1 cellular context compared by ENCODE assay signal in the genomic region with DNA sequence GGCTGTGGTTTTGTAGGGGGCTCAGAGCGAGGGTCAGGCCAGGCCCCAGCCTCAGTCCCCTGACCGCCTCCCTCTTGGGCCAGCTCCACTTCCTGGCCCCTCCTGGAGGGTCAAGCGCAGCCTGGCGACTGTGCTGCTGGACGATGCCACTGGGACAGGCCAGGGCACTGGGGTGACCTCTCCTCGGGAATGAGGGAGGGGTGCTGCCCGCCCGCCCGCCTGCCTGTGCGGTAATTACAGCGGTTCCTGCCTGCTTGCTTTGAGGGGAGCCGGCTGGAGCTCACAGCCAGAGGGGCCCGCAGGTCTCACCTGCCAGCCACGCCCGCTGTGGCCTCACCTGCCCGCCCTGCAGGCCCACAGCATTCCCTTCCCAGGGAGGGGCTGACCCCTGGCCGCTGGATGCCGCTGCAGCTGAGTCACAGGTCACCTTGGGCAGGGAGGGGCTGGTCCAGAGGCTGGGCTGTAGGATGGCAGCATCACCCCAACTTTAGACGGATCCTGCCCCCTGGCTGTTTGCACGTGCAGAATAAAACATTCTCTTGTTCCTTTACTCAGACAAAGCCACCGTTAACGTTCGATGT.
TF ChIP-seq lines count a peak whose summit lies in the region.

No MANE protein-coding gene starts in this region.

TF ChIP-seq in HepG2, 621 proteins besides CTCF, POLR2A, EP300 and RAD21 (continued from another document and continues in another):
- TF ChIP-seq, protein P1, sequence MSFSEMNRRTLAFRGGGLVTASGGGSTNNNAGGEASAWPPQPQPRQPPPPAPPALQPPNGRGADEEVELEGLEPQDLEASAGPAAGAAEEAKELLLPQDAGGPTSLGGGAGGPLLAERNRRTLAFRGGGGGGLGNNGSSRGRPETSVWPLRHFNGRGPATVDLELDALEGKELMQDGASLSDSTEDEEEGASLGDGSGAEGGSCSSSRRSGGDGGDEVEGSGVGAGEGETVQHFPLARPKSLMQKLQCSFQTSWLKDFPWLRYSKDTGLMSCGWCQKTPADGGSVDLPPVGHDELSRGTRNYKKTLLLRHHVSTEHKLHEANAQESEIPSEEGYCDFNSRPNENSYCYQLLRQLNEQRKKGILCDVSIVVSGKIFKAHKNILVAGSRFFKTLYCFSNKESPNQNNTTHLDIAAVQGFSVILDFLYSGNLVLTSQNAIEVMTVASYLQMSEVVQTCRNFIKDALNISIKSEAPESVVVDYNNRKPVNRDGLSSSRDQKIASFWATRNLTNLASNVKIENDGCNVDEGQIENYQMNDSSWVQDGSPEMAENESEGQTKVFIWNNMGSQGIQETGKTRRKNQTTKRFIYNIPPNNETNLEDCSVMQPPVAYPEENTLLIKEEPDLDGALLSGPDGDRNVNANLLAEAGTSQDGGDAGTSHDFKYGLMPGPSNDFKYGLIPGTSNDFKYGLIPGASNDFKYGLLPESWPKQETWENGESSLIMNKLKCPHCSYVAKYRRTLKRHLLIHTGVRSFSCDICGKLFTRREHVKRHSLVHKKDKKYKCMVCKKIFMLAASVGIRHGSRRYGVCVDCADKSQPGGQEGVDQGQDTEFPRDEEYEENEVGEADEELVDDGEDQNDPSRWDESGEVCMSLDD (CRISPR knock-in tag; IDR thresholded peaks at IDR 0.05; ENCODE audit: borderline replicate concordance): peak; percentile 67; the same call in 1 of the 2 replicates
- TF ChIP-seq, protein P2, sequence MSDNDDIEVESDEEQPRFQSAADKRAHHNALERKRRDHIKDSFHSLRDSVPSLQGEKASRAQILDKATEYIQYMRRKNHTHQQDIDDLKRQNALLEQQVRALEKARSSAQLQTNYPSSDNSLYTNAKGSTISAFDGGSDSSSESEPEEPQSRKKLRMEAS (IDR thresholded peaks at IDR 0.05): no peak
- no peak for TF ChIP-seq MTF1 (CRISPR knock-in tag; IDR thresholded peaks at IDR 0.05)
- TF ChIP-seq, protein P3, sequence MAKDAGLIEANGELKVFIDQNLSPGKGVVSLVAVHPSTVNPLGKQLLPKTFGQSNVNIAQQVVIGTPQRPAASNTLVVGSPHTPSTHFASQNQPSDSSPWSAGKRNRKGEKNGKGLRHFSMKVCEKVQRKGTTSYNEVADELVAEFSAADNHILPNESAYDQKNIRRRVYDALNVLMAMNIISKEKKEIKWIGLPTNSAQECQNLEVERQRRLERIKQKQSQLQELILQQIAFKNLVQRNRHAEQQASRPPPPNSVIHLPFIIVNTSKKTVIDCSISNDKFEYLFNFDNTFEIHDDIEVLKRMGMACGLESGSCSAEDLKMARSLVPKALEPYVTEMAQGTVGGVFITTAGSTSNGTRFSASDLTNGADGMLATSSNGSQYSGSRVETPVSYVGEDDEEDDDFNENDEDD (CRISPR knock-in tag; IDR thresholded peaks at IDR 0.05; ENCODE audit: borderline replicate concordance): peak; percentile 20; the same call in 1 of the 2 replicates
- TF ChIP-seq ZBTB38 (CRISPR knock-in tag; IDR thresholded peaks at IDR 0.05): 0 out of 2 replicates have a peak, but pooled peaks have one; percentile 25
- peak; percentile 54; the same call in 1 of the 2 replicates for TF ChIP-seq CBFB (CRISPR knock-in tag; IDR thresholded peaks at IDR 0.05)
- TF ChIP-seq, protein P4, sequence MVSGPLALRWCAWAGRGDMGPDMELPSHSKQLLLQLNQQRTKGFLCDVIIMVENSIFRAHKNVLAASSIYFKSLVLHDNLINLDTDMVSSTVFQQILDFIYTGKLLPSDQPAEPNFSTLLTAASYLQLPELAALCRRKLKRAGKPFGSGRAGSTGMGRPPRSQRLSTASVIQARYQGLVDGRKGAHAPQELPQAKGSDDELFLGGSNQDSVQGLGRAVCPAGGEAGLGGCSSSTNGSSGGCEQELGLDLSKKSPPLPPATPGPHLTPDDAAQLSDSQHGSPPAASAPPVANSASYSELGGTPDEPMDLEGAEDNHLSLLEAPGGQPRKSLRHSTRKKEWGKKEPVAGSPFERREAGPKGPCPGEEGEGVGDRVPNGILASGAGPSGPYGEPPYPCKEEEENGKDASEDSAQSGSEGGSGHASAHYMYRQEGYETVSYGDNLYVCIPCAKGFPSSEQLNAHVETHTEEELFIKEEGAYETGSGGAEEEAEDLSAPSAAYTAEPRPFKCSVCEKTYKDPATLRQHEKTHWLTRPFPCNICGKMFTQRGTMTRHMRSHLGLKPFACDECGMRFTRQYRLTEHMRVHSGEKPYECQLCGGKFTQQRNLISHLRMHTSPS (CRISPR knock-in tag; IDR thresholded peaks at IDR 0.05; ENCODE audit: low read depth): peak; percentile 79
- no peak for TF ChIP-seq SOX6 (IDR thresholded peaks at IDR 0.05)
- peak; percentile 60 for TF ChIP-seq SOX6 (CRISPR knock-in tag; IDR thresholded peaks at IDR 0.05)
- TF ChIP-seq, protein P5, sequence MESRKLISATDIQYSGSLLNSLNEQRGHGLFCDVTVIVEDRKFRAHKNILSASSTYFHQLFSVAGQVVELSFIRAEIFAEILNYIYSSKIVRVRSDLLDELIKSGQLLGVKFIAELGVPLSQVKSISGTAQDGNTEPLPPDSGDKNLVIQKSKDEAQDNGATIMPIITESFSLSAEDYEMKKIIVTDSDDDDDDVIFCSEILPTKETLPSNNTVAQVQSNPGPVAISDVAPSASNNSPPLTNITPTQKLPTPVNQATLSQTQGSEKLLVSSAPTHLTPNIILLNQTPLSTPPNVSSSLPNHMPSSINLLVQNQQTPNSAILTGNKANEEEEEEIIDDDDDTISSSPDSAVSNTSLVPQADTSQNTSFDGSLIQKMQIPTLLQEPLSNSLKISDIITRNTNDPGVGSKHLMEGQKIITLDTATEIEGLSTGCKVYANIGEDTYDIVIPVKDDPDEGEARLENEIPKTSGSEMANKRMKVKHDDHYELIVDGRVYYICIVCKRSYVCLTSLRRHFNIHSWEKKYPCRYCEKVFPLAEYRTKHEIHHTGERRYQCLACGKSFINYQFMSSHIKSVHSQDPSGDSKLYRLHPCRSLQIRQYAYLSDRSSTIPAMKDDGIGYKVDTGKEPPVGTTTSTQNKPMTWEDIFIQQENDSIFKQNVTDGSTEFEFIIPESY (CRISPR knock-in tag; IDR thresholded peaks at IDR 0.05): 0 out of 2 replicates have a peak, but pooled peaks have one; percentile 33
- peak; percentile 83 for TF ChIP-seq STAG1 (CRISPR knock-in tag; IDR thresholded peaks at IDR 0.05)
- TF ChIP-seq ERF (CRISPR knock-in tag; IDR thresholded peaks at IDR 0.05): 0 out of 2 replicates have a peak, but pooled peaks have one; percentile 21
- TF ChIP-seq ZSCAN25 (CRISPR knock-in tag; IDR thresholded peaks at IDR 0.05): peak; percentile 66; the same call in 1 of the 2 replicates
- 0 out of 2 replicates have a peak, but pooled peaks have one; percentile 27 for TF ChIP-seq ZNF451 (CRISPR knock-in tag; IDR thresholded peaks at IDR 0.05)
- peak; percentile 92 for TF ChIP-seq ESRRA (CRISPR knock-in tag; IDR thresholded peaks at IDR 0.05; ENCODE audit: low read depth)
- peak; percentile 55; the same call in 1 of the 2 replicates for TF ChIP-seq GABPB1 (CRISPR knock-in tag; IDR thresholded peaks at IDR 0.05)
- peak; percentile 54; the same call in 1 of the 2 replicates for TF ChIP-seq NR2F2 (IDR thresholded peaks at IDR 0.05; ENCODE audit: borderline replicate concordance, low read depth)
- TF ChIP-seq, protein P6, sequence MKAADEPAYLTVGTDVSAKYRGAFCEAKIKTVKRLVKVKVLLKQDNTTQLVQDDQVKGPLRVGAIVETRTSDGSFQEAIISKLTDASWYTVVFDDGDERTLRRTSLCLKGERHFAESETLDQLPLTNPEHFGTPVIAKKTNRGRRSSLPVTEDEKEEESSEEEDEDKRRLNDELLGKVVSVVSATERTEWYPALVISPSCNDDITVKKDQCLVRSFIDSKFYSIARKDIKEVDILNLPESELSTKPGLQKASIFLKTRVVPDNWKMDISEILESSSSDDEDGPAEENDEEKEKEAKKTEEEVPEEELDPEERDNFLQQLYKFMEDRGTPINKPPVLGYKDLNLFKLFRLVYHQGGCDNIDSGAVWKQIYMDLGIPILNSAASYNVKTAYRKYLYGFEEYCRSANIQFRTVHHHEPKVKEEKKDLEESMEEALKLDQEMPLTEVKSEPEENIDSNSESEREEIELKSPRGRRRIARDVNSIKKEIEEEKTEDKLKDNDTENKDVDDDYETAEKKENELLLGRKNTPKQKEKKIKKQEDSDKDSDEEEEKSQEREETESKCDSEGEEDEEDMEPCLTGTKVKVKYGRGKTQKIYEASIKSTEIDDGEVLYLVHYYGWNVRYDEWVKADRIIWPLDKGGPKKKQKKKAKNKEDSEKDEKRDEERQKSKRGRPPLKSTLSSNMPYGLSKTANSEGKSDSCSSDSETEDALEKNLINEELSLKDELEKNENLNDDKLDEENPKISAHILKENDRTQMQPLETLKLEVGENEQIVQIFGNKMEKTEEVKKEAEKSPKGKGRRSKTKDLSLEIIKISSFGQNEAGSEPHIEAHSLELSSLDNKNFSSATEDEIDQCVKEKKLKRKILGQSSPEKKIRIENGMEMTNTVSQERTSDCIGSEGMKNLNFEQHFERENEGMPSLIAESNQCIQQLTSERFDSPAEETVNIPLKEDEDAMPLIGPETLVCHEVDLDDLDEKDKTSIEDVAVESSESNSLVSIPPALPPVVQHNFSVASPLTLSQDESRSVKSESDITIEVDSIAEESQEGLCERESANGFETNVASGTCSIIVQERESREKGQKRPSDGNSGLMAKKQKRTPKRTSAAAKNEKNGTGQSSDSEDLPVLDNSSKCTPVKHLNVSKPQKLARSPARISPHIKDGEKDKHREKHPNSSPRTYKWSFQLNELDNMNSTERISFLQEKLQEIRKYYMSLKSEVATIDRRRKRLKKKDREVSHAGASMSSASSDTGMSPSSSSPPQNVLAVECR (CRISPR knock-in tag; IDR thresholded peaks at IDR 0.05; ENCODE audit: borderline replicate concordance): peak; percentile 16; the same call in 1 of the 2 replicates
- TF ChIP-seq RBM22 (optimal IDR thresholded peaks at IDR 0.05; ENCODE audit: low read length): no peak
- TF ChIP-seq NFKBIZ (CRISPR knock-in tag; IDR thresholded peaks at IDR 0.05): 0 out of 2 replicates have a peak, but pooled peaks have one; percentile 55
- TF ChIP-seq GATAD2A (CRISPR knock-in tag; IDR thresholded peaks at IDR 0.05): peak; percentile 41; the same call in 1 of the 2 replicates
- TF ChIP-seq RARA (CRISPR knock-in tag; IDR thresholded peaks at IDR 0.05): peak; percentile 61
- 0 out of 2 replicates have a peak, but pooled peaks have one; percentile 47 for TF ChIP-seq MYNN (CRISPR knock-in tag; IDR thresholded peaks at IDR 0.05; ENCODE audit: low read depth)
- peak; percentile 44 for TF ChIP-seq ZNF350 (CRISPR knock-in tag; IDR thresholded peaks at IDR 0.05; ENCODE audit: borderline replicate concordance, low read depth)
- no peak for TF ChIP-seq ZFP36 (IDR thresholded peaks at IDR 0.05; ENCODE audit: borderline replicate concordance, low read depth, low read length, partially characterized antibody)
- no peak for TF ChIP-seq ZZZ3 (CRISPR knock-in tag; IDR thresholded peaks at IDR 0.05; ENCODE audit: borderline replicate concordance)
- peak; percentile 84 for TF ChIP-seq SP5 (CRISPR knock-in tag; IDR thresholded peaks at IDR 0.05; ENCODE audit: borderline replicate concordance, low read depth)
- TF ChIP-seq, protein P7, sequence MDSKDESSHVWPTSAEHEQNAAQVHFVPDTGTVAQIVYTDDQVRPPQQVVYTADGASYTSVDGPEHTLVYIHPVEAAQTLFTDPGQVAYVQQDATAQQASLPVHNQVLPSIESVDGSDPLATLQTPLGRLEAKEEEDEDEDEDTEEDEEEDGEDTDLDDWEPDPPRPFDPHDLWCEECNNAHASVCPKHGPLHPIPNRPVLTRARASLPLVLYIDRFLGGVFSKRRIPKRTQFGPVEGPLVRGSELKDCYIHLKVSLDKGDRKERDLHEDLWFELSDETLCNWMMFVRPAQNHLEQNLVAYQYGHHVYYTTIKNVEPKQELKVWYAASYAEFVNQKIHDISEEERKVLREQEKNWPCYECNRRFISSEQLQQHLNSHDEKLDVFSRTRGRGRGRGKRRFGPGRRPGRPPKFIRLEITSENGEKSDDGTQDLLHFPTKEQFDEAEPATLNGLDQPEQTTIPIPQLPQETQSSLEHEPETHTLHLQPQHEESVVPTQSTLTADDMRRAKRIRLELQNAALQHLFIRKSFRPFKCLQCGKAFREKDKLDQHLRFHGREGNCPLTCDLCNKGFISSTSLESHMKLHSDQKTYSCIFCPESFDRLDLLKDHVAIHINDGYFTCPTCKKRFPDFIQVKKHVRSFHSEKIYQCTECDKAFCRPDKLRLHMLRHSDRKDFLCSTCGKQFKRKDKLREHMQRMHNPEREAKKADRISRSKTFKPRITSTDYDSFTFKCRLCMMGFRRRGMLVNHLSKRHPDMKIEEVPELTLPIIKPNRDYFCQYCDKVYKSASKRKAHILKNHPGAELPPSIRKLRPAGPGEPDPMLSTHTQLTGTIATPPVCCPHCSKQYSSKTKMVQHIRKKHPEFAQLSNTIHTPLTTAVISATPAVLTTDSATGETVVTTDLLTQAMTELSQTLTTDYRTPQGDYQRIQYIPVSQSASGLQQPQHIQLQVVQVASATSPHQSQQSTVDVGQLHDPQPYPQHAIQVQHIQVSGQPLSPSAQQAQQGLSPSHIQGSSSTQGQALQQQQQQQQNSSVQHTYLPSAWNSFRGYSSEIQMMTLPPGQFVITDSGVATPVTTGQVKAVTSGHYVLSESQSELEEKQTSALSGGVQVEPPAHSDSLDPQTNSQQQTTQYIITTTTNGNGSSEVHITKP (CRISPR knock-in tag; IDR thresholded peaks at IDR 0.05; ENCODE audit: low read depth): 0 out of 2 replicates have a peak, but pooled peaks have one; percentile 30
- TF ChIP-seq ARNT (IDR thresholded peaks at IDR 0.05): no peak
- TF ChIP-seq, protein P8, sequence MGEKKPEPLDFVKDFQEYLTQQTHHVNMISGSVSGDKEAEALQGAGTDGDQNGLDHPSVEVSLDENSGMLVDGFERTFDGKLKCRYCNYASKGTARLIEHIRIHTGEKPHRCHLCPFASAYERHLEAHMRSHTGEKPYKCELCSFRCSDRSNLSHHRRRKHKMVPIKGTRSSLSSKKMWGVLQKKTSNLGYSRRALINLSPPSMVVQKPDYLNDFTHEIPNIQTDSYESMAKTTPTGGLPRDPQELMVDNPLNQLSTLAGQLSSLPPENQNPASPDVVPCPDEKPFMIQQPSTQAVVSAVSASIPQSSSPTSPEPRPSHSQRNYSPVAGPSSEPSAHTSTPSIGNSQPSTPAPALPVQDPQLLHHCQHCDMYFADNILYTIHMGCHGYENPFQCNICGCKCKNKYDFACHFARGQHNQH (CRISPR knock-in tag; IDR thresholded peaks at IDR 0.05): peak; percentile 43; the same call in 1 of the 2 replicates
- TF ChIP-seq DPF2 (CRISPR knock-in tag; IDR thresholded peaks at IDR 0.05; ENCODE audit: borderline replicate concordance, low read depth): peak; percentile 60; the same call in 1 of the 2 replicates
- 0 out of 2 replicates have a peak, but pooled peaks have one; percentile 79 for TF ChIP-seq DNMT1 (CRISPR knock-in tag; IDR thresholded peaks at IDR 0.05)
- peak; percentile 42; the same call in 1 of the 2 replicates for TF ChIP-seq JUN (CRISPR knock-in tag; IDR thresholded peaks at IDR 0.05)
- peak; percentile 54; the same call in 1 of the 2 replicates for TF ChIP-seq BHLHE40 (IDR thresholded peaks at IDR 0.05; ENCODE audit: low read length)
- no peak for TF ChIP-seq ZFP37 (CRISPR knock-in tag; IDR thresholded peaks at IDR 0.05; ENCODE audit: borderline replicate concordance)
- TF ChIP-seq, protein P9, sequence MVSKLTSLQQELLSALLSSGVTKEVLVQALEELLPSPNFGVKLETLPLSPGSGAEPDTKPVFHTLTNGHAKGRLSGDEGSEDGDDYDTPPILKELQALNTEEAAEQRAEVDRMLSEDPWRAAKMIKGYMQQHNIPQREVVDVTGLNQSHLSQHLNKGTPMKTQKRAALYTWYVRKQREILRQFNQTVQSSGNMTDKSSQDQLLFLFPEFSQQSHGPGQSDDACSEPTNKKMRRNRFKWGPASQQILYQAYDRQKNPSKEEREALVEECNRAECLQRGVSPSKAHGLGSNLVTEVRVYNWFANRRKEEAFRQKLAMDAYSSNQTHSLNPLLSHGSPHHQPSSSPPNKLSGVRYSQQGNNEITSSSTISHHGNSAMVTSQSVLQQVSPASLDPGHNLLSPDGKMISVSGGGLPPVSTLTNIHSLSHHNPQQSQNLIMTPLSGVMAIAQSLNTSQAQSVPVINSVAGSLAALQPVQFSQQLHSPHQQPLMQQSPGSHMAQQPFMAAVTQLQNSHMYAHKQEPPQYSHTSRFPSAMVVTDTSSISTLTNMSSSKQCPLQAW (CRISPR knock-in tag; IDR thresholded peaks at IDR 0.05): 0 out of 2 replicates have a peak, but pooled peaks have one; percentile 29
